ENCODE assay signal across 8 cellular contexts in the genomic region with DNA sequence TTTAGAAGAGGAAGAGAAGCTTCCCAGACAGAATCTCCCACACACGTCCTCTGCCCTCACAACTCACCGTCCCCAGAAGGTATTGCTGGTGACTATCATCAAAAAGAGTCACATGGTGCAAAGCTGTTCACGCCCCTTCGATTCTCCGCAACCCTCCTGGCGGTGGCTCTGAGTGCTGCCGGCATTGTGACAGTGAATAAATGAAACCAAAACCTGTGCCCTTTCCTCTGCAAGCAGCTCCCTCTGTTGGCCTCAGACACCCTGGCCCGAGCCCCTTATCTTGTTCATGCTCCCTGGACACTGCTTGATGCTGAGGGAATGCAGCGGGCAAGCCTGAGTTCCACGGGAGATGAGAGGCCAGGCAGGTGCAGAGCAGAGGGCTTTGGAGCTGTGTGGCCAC.
DNase-seq lines count a peak whose midpoint lies in the region; ATAC-seq, FAIRE-seq and TF ChIP-seq lines count a peak whose summit lies in the region.

No MANE protein-coding gene starts in this region.

- no peaks in the 10 kb centered on the region for H3K4me1 ChIP-seq in HepG2 (ENCODE audit: insufficient read depth, low read length)
- H3K4me1 ChIP-seq in right lobe of liver: no peaks in the 10 kb centered on the region
- peaks cover 0 to 4% of the 10 kb centered on the region in 2 donors for H3K4me1 ChIP-seq in naive thymus-derived CD4-positive, alpha-beta T cell (ENCODE audit: control insufficient read depth in 2 of 2, insufficient read depth in 2 of 2, low read length in 2 of 2)
- H3K4me1 ChIP-seq in gastrocnemius medialis: no peaks in the 10 kb centered on the region

- ATAC-seq in HepG2 (peak; percentile 56; the same call in 2 of the 3 replicates), right lobe of liver (no peak), gastrocnemius medialis (no peak)
- ATAC-seq in activated T-cell treated with anti-CD3 and anti-CD28 coated beads, Interleukin-2, amount 50 U/mL, for 4 hours: peak; percentile 77 to 78
- ATAC-seq in naive thymus-derived CD4-positive, alpha-beta T cell: peak; percentile 73

- no TSS peak for BruUV-seq in HepG2 (replicated peaks; lab: Mats Ljungman, UMichigan)

- POLR2A ChIA-PET in HepG2 (lab: Yijun Ruan, JAX): no interaction called here
- POLR2A ChIA-PET in naive thymus-derived CD4-positive, alpha-beta T cell (lab: Charles Lee): no interaction called here

- no peak overlapping the region for H3K4me3 Mint-ChIP-seq in activated T-cell treated with anti-CD3 and anti-CD28 coated beads, Interleukin-2, amount 50 U/mL, for 4 hours
- peak overlapping the region in 4 of 10 donors; percentile 5 to 69 (median 49) for H3K4me3 Mint-ChIP-seq in naive thymus-derived CD4-positive, alpha-beta T cell

- H3K9me3 ChIP-seq in HepG2 (ENCODE audit: low read length) (no peaks in the 10 kb centered on the region), right lobe of liver (no peaks in the 10 kb centered on the region), gastrocnemius medialis (no peaks in the 10 kb centered on the region)
- no peaks in the 10 kb centered on the region for H3K9me3 ChIP-seq in naive thymus-derived CD4-positive, alpha-beta T cell (ENCODE audit: control insufficient read depth in 2 of 3, low read length in 3 of 3)

- DNase-seq in HepG2 (ENCODE audit: low spot score) (no peak), right lobe of liver (no peak), urothelium cell line (ENCODE audit: low spot score) (peak; percentile 17), NCI-H1105 treated with DMSO at 0.1 percent for 48 hours (lab: John Stamatoyannopoulos, UW) (no peak), LoVo (ENCODE audit: low spot score) (no peak), gastrocnemius medialis (no peak)
- DNase-seq in activated T-cell treated with anti-CD3 and anti-CD28 coated beads, Interleukin-2, amount 50 U/mL, for 4 hours: peak; percentile 20
- DNase-seq in naive thymus-derived CD4-positive, alpha-beta T cell: peak in 7 of 9 donors; percentile 9 to 50 (median 26)

- H3K27me3 Mint-ChIP-seq in activated T-cell treated with anti-CD3 and anti-CD28 coated beads, Interleukin-2, amount 50 U/mL, for 4 hours (ENCODE audit: low read depth): no peaks in the 10 kb centered on the region
- peaks cover 0 to 22% (median 0%) of the 10 kb centered on the region in 5 donors for H3K27me3 Mint-ChIP-seq in naive thymus-derived CD4-positive, alpha-beta T cell

- H3K79me2 ChIP-seq in HepG2 (ENCODE audit: insufficient read depth, low read length): no peaks in the 10 kb centered on the region

- H3K36me3 Mint-ChIP-seq in activated T-cell treated with anti-CD3 and anti-CD28 coated beads, Interleukin-2, amount 50 U/mL, for 4 hours (ENCODE audit: insufficient read depth): no peaks in the 10 kb centered on the region
- no peaks in the 10 kb centered on the region for H3K36me3 Mint-ChIP-seq in naive thymus-derived CD4-positive, alpha-beta T cell

- H3K36me3 ChIP-seq in HepG2 (replicated peaks in 1 of 2; ENCODE audit: control insufficient read depth in 1 of 2, insufficient read depth in 2 of 2, low read length in 2 of 2) (no peaks in the 10 kb centered on the region), right lobe of liver (no peaks in the 10 kb centered on the region), gastrocnemius medialis (no peaks in the 10 kb centered on the region)
- H3K36me3 ChIP-seq in naive thymus-derived CD4-positive, alpha-beta T cell (ENCODE audit: control insufficient read depth in 2 of 3, insufficient read depth in 3 of 3, low read length in 3 of 3): no peaks in the 10 kb centered on the region

- intact Hi-C loops in HepG2 (cut with micrococcal nuclease; ENCODE audit: unreplicated experiment): no loop called here
- intact Hi-C loops in right lobe of liver (cut with DNase I): no loop called here
- intact Hi-C loops in naive thymus-derived CD4-positive, alpha-beta T cell (cut with micrococcal nuclease): loop anchor here in 1 of 2 donors (10.0 kb wide), 1 partner anchor 197 kb away; no protein-coding TSS in a partner anchor
- intact Hi-C loops in gastrocnemius medialis (cut with DNase I; ENCODE audit: low total_unique reads): no loop called here

- H3K4me3 ChIP-seq in HepG2 (replicated peaks in 1 of 3; ENCODE audit: insufficient read depth in 1 of 3, low read depth in 2 of 3, low read length in 3 of 3): no peak overlapping the region
- no peak overlapping the region for H3K4me3 ChIP-seq in right lobe of liver
- peak overlapping the region; percentile 18 for H3K4me3 ChIP-seq in naive thymus-derived CD4-positive, alpha-beta T cell (ENCODE audit: low read length)
- H3K4me3 ChIP-seq in gastrocnemius medialis: no peak overlapping the region

- H3K27ac Mint-ChIP-seq in naive thymus-derived CD4-positive, alpha-beta T cell: peak overlapping the region in 1 of 9 donors; percentile 17

- in situ Hi-C loops in HepG2 (cut with HindIII; ENCODE audit: extremely low pct_ligation_motif_present, low pct_unique_long_range_greater_than_20kb): no loop called here
- in situ Hi-C loops in gastrocnemius medialis (cut with MboI; ENCODE audit: low sequenced_read_pairs in 4 of 4): no loop called here

- 22% methylated on average over 10 of the region's 10 CpGs for WGBS in HepG2 (ENCODE audit: low lambda C conversion rate)
- 46% methylated on average over 9 of the region's 10 CpGs for WGBS in right lobe of liver (ENCODE audit: insufficient coverage, low coverage, low lambda C conversion rate, missing lambda C conversion rate)

- TF ChIP-seq EP300 in HepG2 (IDR thresholded peaks at IDR 0.05; ENCODE audit: low read depth in 2 of 2, low read length in 2 of 2) (no peak), HepG2 (CRISPR knock-in tag; IDR thresholded peaks at IDR 0.05; ENCODE audit: borderline replicate concordance) (no peak)

- H2AFZ ChIP-seq in HepG2 (ENCODE audit: low read length): no peak overlapping the region

- no peaks in the 10 kb centered on the region for H4K20me1 ChIP-seq in HepG2 (ENCODE audit: insufficient read depth, low read length)

- CTCF ChIA-PET in HepG2 (lab: Yijun Ruan, JAX; ENCODE audit: low intra/inter-chr PET ratio, low total read pairs): no interaction called here
- CTCF ChIA-PET in naive thymus-derived CD4-positive, alpha-beta T cell (lab: Charles Lee): interaction anchor here (0.6 to 2.0 kb wide), 3 partner anchors 194 to 710 kb away, joined by 3 to 5 read pairs (median 3); no protein-coding TSS in a partner anchor

- FAIRE-seq in HepG2 (lab: Jason Lieb, UNC) (no peak), urothelium cell line (lab: Jason Lieb, UNC) (no peak)

- TF ChIP-seq POLR2A in HepG2 (IDR thresholded peaks at IDR 0.05; ENCODE audit: insufficient read depth in 1 of 2, low read depth in 2 of 2, low read length in 2 of 2) (no peak), right lobe of liver (IDR thresholded peaks at IDR 0.05) (no peak), gastrocnemius medialis (IDR thresholded peaks at IDR 0.05) (no peak)

- peaks cover 6% of the 10 kb centered on the region for H3K4me1 Mint-ChIP-seq in activated T-cell treated with anti-CD3 and anti-CD28 coated beads, Interleukin-2, amount 50 U/mL, for 4 hours (ENCODE audit: low read depth)
- peaks cover 0 to 14% (median 11%) of the 10 kb centered on the region in 7 donors for H3K4me1 Mint-ChIP-seq in naive thymus-derived CD4-positive, alpha-beta T cell

- no peak overlapping the region for H3K9ac ChIP-seq in HepG2 (ENCODE audit: insufficient read depth, low read depth, low read length)

- TF ChIP-seq CTCF in HepG2 (CRISPR knock-in tag; IDR thresholded peaks at IDR 0.05): no peak
- TF ChIP-seq CTCF in right lobe of liver (IDR thresholded peaks at IDR 0.05): no peak
- no peak for TF ChIP-seq CTCF in gastrocnemius medialis (IDR thresholded peaks at IDR 0.05 in 4 of 5, conservative IDR thresholded peaks at IDR 0.05 in 1 of 5)

- no peak overlapping the region for H3K27ac ChIP-seq in HepG2 (ENCODE audit: extremely low read length, insufficient read depth, low read length)
- H3K27ac ChIP-seq in right lobe of liver: no peak overlapping the region
- no peak overlapping the region for H3K27ac ChIP-seq in naive thymus-derived CD4-positive, alpha-beta T cell (ENCODE audit: low read depth, low read length)
- no peak overlapping the region for H3K27ac ChIP-seq in gastrocnemius medialis

- H3K9me3 Mint-ChIP-seq in activated T-cell treated with anti-CD3 and anti-CD28 coated beads, Interleukin-2, amount 50 U/mL, for 4 hours: no peaks in the 10 kb centered on the region
- no peaks in the 10 kb centered on the region for H3K9me3 Mint-ChIP-seq in naive thymus-derived CD4-positive, alpha-beta T cell

- peaks cover 7 to 49% of the 10 kb centered on the region in 2 experiments; a peak in 4 of 5 replicates for H3K27me3 ChIP-seq in HepG2 (ENCODE audit: control insufficient read depth in 1 of 2, insufficient read depth in 2 of 2, low read length in 2 of 2)
- H3K27me3 ChIP-seq in right lobe of liver: no peaks in the 10 kb centered on the region
- H3K27me3 ChIP-seq in naive thymus-derived CD4-positive, alpha-beta T cell (ENCODE audit: control insufficient read depth in 2 of 2, insufficient read depth in 2 of 2, low read length in 2 of 2): no peaks in the 10 kb centered on the region
- H3K27me3 ChIP-seq in gastrocnemius medialis: peaks cover 0 to 8% (median 0%) of the 10 kb centered on the region in 3 donors

- TF ChIP-seq RAD21 in HepG2 (CRISPR knock-in tag; IDR thresholded peaks at IDR 0.05): no peak

- no peak overlapping the region for H3K4me2 ChIP-seq in HepG2 (ENCODE audit: low read depth, low read length)

TF ChIP-seq in HepG2, 621 proteins besides CTCF, POLR2A, EP300 and RAD21 (continues in another document):
- TF ChIP-seq ZNF362 (CRISPR knock-in tag; IDR thresholded peaks at IDR 0.05; ENCODE audit: borderline replicate concordance) (no peak), ZSCAN9 (CRISPR knock-in tag; IDR thresholded peaks at IDR 0.05; ENCODE audit: borderline replicate concordance) (no peak)

Comparison
In these comparisons a context has a peak if more than half of its experiments do, and no peak if none do; other contexts are left out.
1. ATAC-seq: peak in HepG2 (single experiment), activated T-cell treated with anti-CD3 and anti-CD28 coated beads, Interleukin-2, amount 50 U/mL, for 4 hours (2 of 2) and naive thymus-derived CD4-positive, alpha-beta T cell (single experiment); none in right lobe of liver (0 of 4) and gastrocnemius medialis (0 of 2).
2. DNase-seq: peak in activated T-cell treated with anti-CD3 and anti-CD28 coated beads, Interleukin-2, amount 50 U/mL, for 4 hours (single experiment), naive thymus-derived CD4-positive, alpha-beta T cell (7 of 9) and urothelium cell line (single experiment); none in HepG2 (single experiment), right lobe of liver (0 of 3), NCI-H1105 treated with DMSO at 0.1 percent for 48 hours (single experiment), LoVo (single experiment) and gastrocnemius medialis (0 of 2).